In genomic region chrX:30364229-30364628, GRCh38 we compare ENCODE assay signal across 25 cellular contexts. TPM values are rescaled to one million over a fixed set of nuclear protein-coding genes. Genes with fewer than 3 reads are reported as not detected.
A peak's percentile ranks its signal among the peaks of the same experiment; 100 is the strongest.
DNase-seq lines count a peak whose midpoint lies in the region; ATAC-seq and TF ChIP-seq lines count a peak whose summit lies in the region.
"Had no signal": no experiment of that assay in that cellular context is flagged by ENCODE, and none has a peak within 500 bp of the region (broad histone marks: within the 10 kb centered on the region; RNA-seq: fewer than 3 reads in every experiment).

No MANE protein-coding gene starts in this region.

- DNase-seq in DMS53 treated with DMSO at 0.1 percent for 48 hours (lab: John Stamatoyannopoulos, UW; ENCODE audit: unreplicated experiment) = peak; percentile 37
- peak; percentile 75 to 79 for DNase-seq in NCI-H1930 (lab: John Stamatoyannopoulos, UW)
- DNase-seq in NCI-H510A treated with DMSO at 0.1 percent for 48 hours (lab: John Stamatoyannopoulos, UW) = peak; percentile 64
- DNase-seq in left kidney (ENCODE audit: low read depth, low spot score) = peak; percentile 39
- no peak for DNase-seq in stimulated activated CD4-positive, alpha-beta T cell treated with anti-CD3 and anti-CD28 coated beads, Interleukin-1b, Interleukin-23, amount 100 ng/mL, for 48 hours
- DNase-seq in erythroblast (lab: John Stamatoyannopoulos, UW) = no peak
- no peak for DNase-seq in activated CD4-positive, alpha-beta T cell treated with anti-CD3 and anti-CD28 coated beads, Interleukin-2, amount 10 ng/mL, durations not matched to agents 24 days and 14 days
- DNase-seq: activated CD4-positive, alpha-beta T cell treated with anti-CD3 and anti-CD28 coated beads, Interleukin-2, amount 50 U/mL, for 1 hour; aorta; C1 segment of cervical spinal cord; central memory CD4-positive, alpha-beta T cell; IMR-90; mucosa of descending colon; NCI-H1436 treated with DMSO at 0.1 percent for 48 hours; NCI-H526; right cardiac atrium; SK-N-SH; stimulated activated naive CD4-positive, alpha-beta T cell treated with Interleukin-2 at 50 U/mL for 16 hours; T-helper 17 cell had no signal

- intact Hi-C loops in activated CD4-positive, alpha-beta T cell treated with anti-CD3 and anti-CD28 coated beads, Interleukin-2, amount 10 ng/mL, durations not matched to agents 24 days and 14 days (cut with micrococcal nuclease) = no loop called here

- ATAC-seq in HG02610 (IDR thresholded peaks at IDR 0.05; ENCODE audit: unreplicated experiment) = no peak
- ATAC-seq: activated T-helper 17 cell treated with anti-CD3 and anti-CD28 coated beads, Interleukin-2, amount 50 U/mL, for 72 hours; HCT116; mucosa of descending colon; right cardiac atrium; T-helper 17 cell had no signal

- H3K4me3 Mint-ChIP-seq in activated CD4-positive, alpha-beta T cell treated with anti-CD3 and anti-CD28 coated beads, Interleukin-2, amount 10 ng/mL, durations not matched to agents 24 days and 14 days = no peak overlapping the region
- H3K4me3 Mint-ChIP-seq: activated naive CD8-positive, alpha-beta T cell; activated T-helper 17 cell treated with anti-CD3 and anti-CD28 coated beads, Interleukin-2, amount 50 U/mL, for 72 hours; dendritic cell treated with granulocyte-macrophage colony-stimulating factor and Interleukin-4, amounts not matched to agents 40 ng/mL and 50 ng/mL, for 4 days; T-helper 17 cell had no signal

- no peaks in the 10 kb centered on the region for H3K36me3 Mint-ChIP-seq in activated CD4-positive, alpha-beta T cell treated with anti-CD3 and anti-CD28 coated beads, Interleukin-2, amount 10 ng/mL, durations not matched to agents 24 days and 14 days (ENCODE audit: low read depth)
- H3K36me3 Mint-ChIP-seq: activated naive CD8-positive, alpha-beta T cell had no signal

- H3K9me3 Mint-ChIP-seq in activated CD4-positive, alpha-beta T cell treated with anti-CD3 and anti-CD28 coated beads, Interleukin-2, amount 10 ng/mL, durations not matched to agents 24 days and 14 days = no peaks in the 10 kb centered on the region
- H3K9me3 Mint-ChIP-seq: activated T-helper 17 cell treated with anti-CD3 and anti-CD28 coated beads, Interleukin-2, amount 50 U/mL, for 72 hours had no signal

- no peak for TF ChIP-seq POLR2A in erythroblast (IDR thresholded peaks at IDR 0.05; ENCODE audit: low read length)

- H3K27me3 Mint-ChIP-seq in activated CD4-positive, alpha-beta T cell treated with anti-CD3 and anti-CD28 coated beads, Interleukin-2, amount 10 ng/mL, durations not matched to agents 24 days and 14 days = no peaks in the 10 kb centered on the region
- H3K27me3 Mint-ChIP-seq: activated naive CD8-positive, alpha-beta T cell; dendritic cell treated with granulocyte-macrophage colony-stimulating factor and Interleukin-4, amounts not matched to agents 40 ng/mL and 50 ng/mL, for 4 days; T-helper 17 cell had no signal

- no peak overlapping the region for H3K27ac Mint-ChIP-seq in activated CD4-positive, alpha-beta T cell treated with anti-CD3 and anti-CD28 coated beads, Interleukin-2, amount 10 ng/mL, durations not matched to agents 24 days and 14 days
- H3K27ac Mint-ChIP-seq: activated naive CD8-positive, alpha-beta T cell; activated T-helper 17 cell treated with anti-CD3 and anti-CD28 coated beads, Interleukin-2, amount 50 U/mL, for 72 hours; dendritic cell treated with granulocyte-macrophage colony-stimulating factor and Interleukin-4, amounts not matched to agents 40 ng/mL and 50 ng/mL, for 4 days; T-helper 17 cell had no signal

- H3K4me1 Mint-ChIP-seq in activated CD4-positive, alpha-beta T cell treated with anti-CD3 and anti-CD28 coated beads, Interleukin-2, amount 10 ng/mL, durations not matched to agents 24 days and 14 days = no peaks in the 10 kb centered on the region
- H3K4me1 Mint-ChIP-seq: activated T-helper 17 cell treated with anti-CD3 and anti-CD28 coated beads, Interleukin-2, amount 50 U/mL, for 72 hours; T-helper 17 cell had no signal

RNA-seq across cellular contexts. Expression of gene NR0B1, which starts 55.0 kb away (rescaled TPM):
- not detected in 2 replicates for total RNA-seq in activated CD4-positive, alpha-beta T cell treated with anti-CD3 and anti-CD28 coated beads, Interleukin-2, amount 10 ng/mL, durations not matched to agents 24 days and 14 days
- total RNA-seq: activated T-helper 17 cell treated with anti-CD3 and anti-CD28 coated beads, Interleukin-2, amount 50 U/mL, for 72 hours; aorta; IMR-90; lung; mucosa of descending colon; right cardiac atrium; T-helper 17 cell had no signal

Comparison
In these comparisons a context has a peak if more than half of its experiments do, and no peak if none do; other contexts are left out.
1. DNase-seq: peak in DMS53 treated with DMSO at 0.1 percent for 48 hours (single experiment), NCI-H1930 (2 of 2), NCI-H510A treated with DMSO at 0.1 percent for 48 hours (single experiment) and left kidney (single experiment); none in stimulated activated CD4-positive, alpha-beta T cell treated with anti-CD3 and anti-CD28 coated beads, Interleukin-1b, Interleukin-23, amount 100 ng/mL, for 48 hours (single experiment), erythroblast (0 of 2) and activated CD4-positive, alpha-beta T cell treated with anti-CD3 and anti-CD28 coated beads, Interleukin-2, amount 10 ng/mL, durations not matched to agents 24 days and 14 days (single experiment).